ENCODE assay signal across 1 cellular context in the genomic region with DNA sequence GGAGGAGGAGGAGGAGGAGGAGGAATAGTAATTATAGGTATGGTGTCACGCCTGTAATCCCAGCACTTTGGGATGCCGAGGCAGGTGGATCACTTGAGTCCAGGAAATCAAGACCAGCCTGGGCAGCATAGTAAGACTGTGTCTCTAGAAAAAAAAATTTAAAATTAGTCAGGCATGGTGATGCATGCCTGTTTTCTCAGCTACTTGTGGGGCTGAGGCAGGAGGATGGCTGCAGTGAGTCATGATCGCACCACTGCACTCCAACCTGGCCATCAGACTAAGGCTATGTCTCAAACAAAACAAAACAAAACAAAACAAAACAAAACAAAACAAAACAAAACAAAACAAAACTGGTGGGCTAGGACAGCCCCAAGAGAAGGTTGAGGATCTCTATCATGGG.
TF ChIP-seq lines count a peak whose summit lies in the region.

No MANE protein-coding gene starts in this region.

TF ChIP-seq in endothelial cell of umbilical vein, 7 proteins besides CTCF, POLR2A, EP300 and RAD21 (continued from another document):
- TF ChIP-seq GATA2 (IDR thresholded peaks at IDR 0.05; ENCODE audit: insufficient read depth, insufficient read length, low read depth, low read length) = no peak
- TF ChIP-seq FOS (IDR thresholded peaks at IDR 0.05; ENCODE audit: borderline replicate concordance, insufficient read depth, low read length) = no peak
- TF ChIP-seq, protein P1, sequence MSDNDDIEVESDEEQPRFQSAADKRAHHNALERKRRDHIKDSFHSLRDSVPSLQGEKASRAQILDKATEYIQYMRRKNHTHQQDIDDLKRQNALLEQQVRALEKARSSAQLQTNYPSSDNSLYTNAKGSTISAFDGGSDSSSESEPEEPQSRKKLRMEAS (IDR thresholded peaks at IDR 0.05; ENCODE audit: insufficient read depth, insufficient read length) = no peak
- no peak for TF ChIP-seq EZH2 (IDR thresholded peaks at IDR 0.05; ENCODE audit: borderline replicate concordance, low read depth, low read length, severe bottlenecking)
- no peak for TF ChIP-seq POLR2AphosphoS5 (IDR thresholded peaks at IDR 0.05; ENCODE audit: insufficient read depth, low read depth, low read length)
- no peak for TF ChIP-seq MYC (IDR thresholded peaks at IDR 0.05; ENCODE audit: low read depth, low read length)
